28 cellular contexts compared by ENCODE assay signal in the genomic region with DNA sequence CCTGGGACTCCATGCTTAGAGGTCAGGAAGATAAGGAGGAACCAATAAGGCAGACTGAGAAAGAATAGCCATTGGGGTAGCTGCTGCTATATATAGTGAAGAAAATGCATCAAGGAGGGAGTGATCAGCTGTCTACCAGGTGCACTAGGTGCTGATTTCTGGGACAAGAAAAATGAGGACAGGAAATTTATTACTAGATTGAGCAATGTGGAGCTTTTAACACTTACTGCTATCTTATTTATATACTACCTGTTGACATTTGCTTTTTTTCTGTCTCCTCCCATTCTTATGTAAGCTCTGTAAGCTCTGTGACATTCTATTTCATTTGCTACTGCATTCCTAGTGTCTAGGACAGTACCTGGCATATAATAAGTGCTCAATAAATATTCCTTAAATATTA.
"Had no signal": no experiment of that assay in that cellular context is flagged by ENCODE, and none has a peak within 500 bp of the region (broad histone marks: within the 10 kb centered on the region; RNA-seq: fewer than 3 reads in every experiment).

No MANE protein-coding gene starts in this region.

- H3K36me3 ChIP-seq: neutrophil, pancreas, prostate gland, spleen, suprapubic skin, tibial artery, transverse colon, upper lobe of right lung, uterus had no signal

- H3K4me3 ChIP-seq: pancreas, prostate gland, skin epidermis, smooth muscle cell, spleen, suprapubic skin, testis, tibial artery, transverse colon, upper lobe of right lung, uterus had no signal

- ATAC-seq: naive thymus-derived CD8-positive, alpha-beta T cell; natural killer cell treated with Interleukin-12 subunit alpha and Interleukin-12 subunit beta and Interleukin-15 and Interleukin-18, amount 100 ng/mL, for 72 hours; pancreas; right cardiac atrium; sciatic nerve; stimulated activated memory B cell treated with anti-CD40 and anti-IgM and Interleukin-4, amounts not matched to agents 10 μg/mL and 1 μg/mL and 100 μg/mL, for 72 hours; stimulated activated naive CD8-positive, alpha-beta T cell treated with anti-CD3 and anti-CD28 coated beads, Interleukin-15, amount 100 ng/mL, for 72 hours; stimulated activated naive CD8-positive, alpha-beta T cell treated with anti-CD3 and anti-CD28 coated beads, Interleukin-15, Interleukin-2, amounts not matched to agents 100 U/mL and 50 U/mL, for 24 hours; upper lobe of right lung had no signal

- H3K9me3 ChIP-seq: neutrophil, pancreas, prostate gland, spleen, suprapubic skin, testis, tibial artery, transverse colon, upper lobe of right lung, uterus had no signal

- H3K27me3 ChIP-seq: neutrophil, pancreas, spleen, suprapubic skin, testis, tibial artery, transverse colon, upper lobe of right lung, uterus had no signal

- H3K4me1 ChIP-seq: prostate gland, suprapubic skin, uterus had no signal

- DNase-seq: naive thymus-derived CD8-positive, alpha-beta T cell; nephron progenitor cell; nucleus accumbens; pancreas; right cardiac atrium; spleen; stimulated activated CD4-positive, alpha-beta T cell treated with anti-CD3 and anti-CD28 coated beads, Interleukin-12 subunit alpha, Interleukin-12 subunit beta, amount 100 ng/mL, for 4 hours; stimulated activated CD4-positive, alpha-beta T cell treated with anti-CD3 and anti-CD28 coated beads, Interleukin-1b, Interleukin-23, amount 100 ng/mL, for 48 hours; stimulated activated CD4-positive, alpha-beta T cell treated with anti-CD3 and anti-CD28 coated beads, Interleukin-4, amount 100 ng/mL, for 1 hour; stimulated activated CD4-positive, alpha-beta T cell treated with anti-CD3 and anti-CD28 coated beads, Interleukin-4, amount 100 ng/mL, for 4 hours; stimulated activated CD8-positive, alpha-beta memory T cell treated with anti-CD3 and anti-CD28 coated beads, Interleukin-4, amount 100 ng/mL, for 48 hours; stimulated activated naive CD4-positive, alpha-beta T cell; stimulated activated naive CD8-positive, alpha-beta T cell treated with anti-CD3 and anti-CD28 coated beads, Interleukin-15, amount 100 ng/mL, for 72 hours; stimulated activated naive CD8-positive, alpha-beta T cell treated with anti-CD3 and anti-CD28 coated beads, Interleukin-15, Interleukin-2, amounts not matched to agents 100 U/mL and 50 U/mL, for 24 hours; substantia nigra; testis; tibial artery; transverse colon; upper lobe of right lung; uterus had no signal

- H3K27ac ChIP-seq: neutrophil, pancreas, prostate gland, skin epidermis, spleen, suprapubic skin, testis, tibial artery, transverse colon, upper lobe of right lung, uterus had no signal
